26 cellular contexts compared by ENCODE assay signal in genomic region chr4:141668200-141668599, GRCh38. TPM values are rescaled to one million over a fixed set of nuclear protein-coding genes. Genes with fewer than 3 reads are reported as not detected.
"Had no signal": no experiment of that assay in that cellular context is flagged by ENCODE, and none has a peak within 500 bp of the region (broad histone marks: within the 10 kb centered on the region; RNA-seq: fewer than 3 reads in every experiment).

No MANE protein-coding gene starts in this region.

- H3K4me1 Mint-ChIP-seq: mesothelial cell of epicardium; stimulated activated effector memory CD8-positive, alpha-beta T cell treated with anti-CD3 and anti-CD28 coated beads, Interleukin-12 subunit alpha, Interleukin-12 subunit beta, amount 100 ng/mL, for 72 hours had no signal

- H3K4me3 ChIP-seq: adrenal gland, cardiac muscle cell, left ventricle myocardium inferior, pancreas, skin epidermis, stomach, suprapubic skin, tibial nerve had no signal

- H3K36me3 Mint-ChIP-seq: mesothelial cell of epicardium; natural killer cell; stimulated activated effector memory CD8-positive, alpha-beta T cell treated with anti-CD3 and anti-CD28 coated beads, Interleukin-12 subunit alpha, Interleukin-12 subunit beta, amount 100 ng/mL, for 72 hours had no signal

- H3K4me3 Mint-ChIP-seq: activated CD8-positive, alpha-beta T cell treated with anti-CD3 and anti-CD28 coated beads, Interleukin-2, amount 10 ng/mL, durations not matched to agents 7 days and 5 days; activated naive CD8-positive, alpha-beta T cell; activated T-helper 1 cell treated with anti-CD3 and anti-CD28 coated beads, Interleukin-12 subunit alpha, Interleukin-12 subunit beta, Interleukin-2, Interleukin-4 antibody, amounts not matched to agents 30 ng/mL and 10 ng/mL and 1 ng/mL, durations not matched to agents 14 hours and 24 hours and 36 hours; mesothelial cell of epicardium; natural killer cell; stimulated activated effector memory CD8-positive, alpha-beta T cell treated with anti-CD3 and anti-CD28 coated beads, Interleukin-12 subunit alpha, Interleukin-12 subunit beta, amount 100 ng/mL, for 72 hours had no signal

- H3K27ac Mint-ChIP-seq: activated CD8-positive, alpha-beta T cell treated with anti-CD3 and anti-CD28 coated beads, Interleukin-2, amount 10 ng/mL, durations not matched to agents 7 days and 5 days; activated naive CD8-positive, alpha-beta T cell; activated T-helper 1 cell treated with anti-CD3 and anti-CD28 coated beads, Interleukin-12 subunit alpha, Interleukin-12 subunit beta, Interleukin-2, Interleukin-4 antibody, amounts not matched to agents 30 ng/mL and 10 ng/mL and 1 ng/mL, durations not matched to agents 14 hours and 24 hours and 36 hours; mesothelial cell of epicardium; natural killer cell; stimulated activated effector memory CD8-positive, alpha-beta T cell treated with anti-CD3 and anti-CD28 coated beads, Interleukin-12 subunit alpha, Interleukin-12 subunit beta, amount 100 ng/mL, for 72 hours had no signal

- H3K9me3 ChIP-seq: adrenal gland, left ventricle myocardium inferior, neutrophil, pancreas, stomach, suprapubic skin, tibial nerve had no signal

- ATAC-seq: activated CD8-positive, alpha-beta T cell treated with anti-CD3 and anti-CD28 coated beads, Interleukin-2, amount 10 ng/mL, durations not matched to agents 7 days and 5 days; foreskin keratinocyte; natural killer cell; pancreas; right cardiac atrium; stimulated activated effector memory CD8-positive, alpha-beta T cell treated with anti-CD3 and anti-CD28 coated beads, Interleukin-12 subunit alpha, Interleukin-12 subunit beta, amount 100 ng/mL, for 72 hours had no signal

- FAIRE-seq: TTC549 had no signal

- H3K27ac ChIP-seq: adrenal gland, cardiac muscle cell, epithelial cell of prostate, foreskin keratinocyte, left ventricle myocardium inferior, neutrophil, pancreas, skin epidermis, stomach, suprapubic skin, tibial nerve, WERI-Rb-1 had no signal

- H3K9me3 Mint-ChIP-seq: activated T-helper 1 cell treated with anti-CD3 and anti-CD28 coated beads, Interleukin-12 subunit alpha, Interleukin-12 subunit beta, Interleukin-2, Interleukin-4 antibody, amounts not matched to agents 30 ng/mL and 10 ng/mL and 1 ng/mL, durations not matched to agents 14 hours and 24 hours and 36 hours; natural killer cell; stimulated activated effector memory CD8-positive, alpha-beta T cell treated with anti-CD3 and anti-CD28 coated beads, Interleukin-12 subunit alpha, Interleukin-12 subunit beta, amount 100 ng/mL, for 72 hours had no signal

- H3K4me1 ChIP-seq: adrenal gland, foreskin keratinocyte, left ventricle myocardium inferior, pancreas, stomach, suprapubic skin, tibial nerve had no signal

- DNase-seq: activated CD4-positive, alpha-beta T cell treated with anti-CD3 and anti-CD28 coated beads, Interleukin-2, amount 50 U/mL, for 1 hour; activated CD4-positive, CD25-positive, alpha-beta regulatory T cell treated with anti-CD3 and anti-CD28 coated beads, Interleukin-2, amount 50 U/mL, for 72 hours; activated CD8-positive, alpha-beta T cell treated with anti-CD3 and anti-CD28 coated beads, Interleukin-2, amount 10 ng/mL, durations not matched to agents 7 days and 5 days; activated gamma-delta T cell treated with Interleukin-2 at 50 U/mL for 16 hours; adrenal gland; foreskin keratinocyte; kidney glomerular epithelial cell; left ventricle myocardium inferior; natural killer cell; pancreas; right cardiac atrium; stimulated activated CD4-positive, alpha-beta T cell treated with anti-CD3 and anti-CD28 coated beads, Interleukin-2, amount 100 ng/mL, for 24 hours; stomach; T-helper 1 cell; WERI-Rb-1 had no signal

- H3K27me3 ChIP-seq: adrenal gland, cardiac muscle cell, foreskin keratinocyte, neutrophil, pancreas, stomach, suprapubic skin, tibial nerve had no signal

- H3K36me3 ChIP-seq: adrenal gland, cardiac muscle cell, left ventricle myocardium inferior, neutrophil, pancreas, stomach, suprapubic skin, tibial nerve, WERI-Rb-1 had no signal

RNA-seq across cellular contexts. Expression of gene IL15, which starts 31.8 kb away (rescaled TPM):
- total RNA-seq: cardiac muscle cell had no signal
- polyA plus RNA-seq: cardiac muscle cell had no signal
